Comparison of ENCODE assay signal across 8 cellular contexts in the genomic region with DNA sequence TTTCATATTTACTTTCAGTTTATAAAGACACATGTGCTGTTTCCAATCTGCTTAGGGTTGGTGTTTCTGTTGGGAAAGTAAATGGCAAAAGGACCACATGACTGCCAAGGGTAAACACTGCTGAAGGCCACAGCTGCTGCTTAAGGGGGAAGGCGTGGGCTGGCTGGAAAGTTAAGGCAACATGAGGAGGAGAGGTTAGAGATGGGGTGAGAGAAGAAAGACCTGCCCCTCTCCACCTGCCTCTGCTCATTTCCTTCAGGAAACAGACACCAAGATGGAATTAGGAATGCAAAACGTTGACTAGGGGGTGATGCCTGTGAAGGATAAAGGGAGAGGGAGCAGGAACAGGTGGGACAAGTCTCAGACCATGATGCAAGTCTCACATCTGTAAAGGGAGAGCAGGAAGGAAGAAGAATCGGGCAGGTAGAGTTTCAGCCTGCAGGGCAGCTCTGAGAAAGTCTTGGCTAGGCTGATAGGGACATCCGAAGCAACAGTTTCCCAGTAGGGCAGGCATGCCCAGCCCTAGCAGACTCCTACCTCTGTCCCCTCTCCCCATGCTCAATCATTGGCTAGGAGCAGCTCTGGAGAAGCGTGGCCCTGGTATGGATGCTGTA.
A peak's percentile ranks its signal among the peaks of the same experiment; 100 is the strongest.
DNase-seq lines count a peak whose midpoint lies in the region; ATAC-seq lines count a peak whose summit lies in the region.

No MANE protein-coding gene starts in this region.

- no peak overlapping the region for H2AFZ ChIP-seq in mesenchymal stem cell (ENCODE audit: low read depth, low read length)

- H3K9ac ChIP-seq in mesenchymal stem cell (ENCODE audit: low read length), result no peak overlapping the region

- H2BK120ac ChIP-seq in mesenchymal stem cell (ENCODE audit: low read depth, low read length), result peak overlapping the region; percentile 7

- H3K36me3 ChIP-seq in mesenchymal stem cell (ENCODE audit: control insufficient read depth in 1 of 2, insufficient read depth in 2 of 2, low read depth in 1 of 2, low read length in 2 of 2), result no peaks in the 10 kb centered on the region

- H3K14ac ChIP-seq in mesenchymal stem cell (ENCODE audit: low read length in 2 of 2), result peak overlapping the region in 1 of 2 experiments; percentile 94

- no peak overlapping the region for H2BK15ac ChIP-seq in mesenchymal stem cell (ENCODE audit: low read depth, poor library complexity, severe bottlenecking)

- H3K4ac ChIP-seq in mesenchymal stem cell (ENCODE audit: low read depth in 1 of 2, low read length in 2 of 2), result peak overlapping the region; percentile 3 to 92

- ATAC-seq in GM18511 (IDR thresholded peaks at IDR 0.05; ENCODE audit: unreplicated experiment) (peak; percentile 35), HG03442 (IDR thresholded peaks at IDR 0.05; ENCODE audit: unreplicated experiment) (peak; percentile 48), HG02840 (IDR thresholded peaks at IDR 0.05; ENCODE audit: low FRiP score, unreplicated experiment) (no peak)

- no peak overlapping the region for H3K4me2 ChIP-seq in mesenchymal stem cell (ENCODE audit: low read length, poor library complexity, severe bottlenecking)

- peak overlapping the region; percentile 89 to 93 for H3K18ac ChIP-seq in mesenchymal stem cell (ENCODE audit: low read depth in 1 of 2, low read length in 2 of 2)

- H3K27me3 ChIP-seq in mesenchymal stem cell (ENCODE audit: control insufficient read depth in 1 of 2, insufficient read depth in 1 of 2, low read length in 2 of 2), result no peaks in the 10 kb centered on the region

- H4K8ac ChIP-seq in mesenchymal stem cell (ENCODE audit: low read length), result peak overlapping the region; percentile 85

- peak; percentile 19 for DNase-seq in activated effector memory CD4-positive, alpha-beta T cell treated with Interleukin-2 at 50 U/mL for 16 hours
- peak; percentile 83 for DNase-seq in mesenchymal stem cell
- DNase-seq in amniotic stem cell (lab: John Stamatoyannopoulos, UW), result no peak
- DNase-seq in SKM-1 (lab: John Stamatoyannopoulos, UW; ENCODE audit: unreplicated experiment), result no peak
- no peak for DNase-seq in NCI-H82 (lab: John Stamatoyannopoulos, UW)

- H2BK5ac ChIP-seq in mesenchymal stem cell (ENCODE audit: low read depth, low read length, poor library complexity, severe bottlenecking), result no peak overlapping the region

- no peak overlapping the region for H3K23ac ChIP-seq in mesenchymal stem cell (ENCODE audit: low read length in 2 of 2)

- H2AK5ac ChIP-seq in mesenchymal stem cell (ENCODE audit: low read length, severe bottlenecking), result peak overlapping the region; percentile 71

- H3K4me3 ChIP-seq in mesenchymal stem cell (ENCODE audit: insufficient read depth in 1 of 2, low read depth in 1 of 2, low read length in 2 of 2), result no peak overlapping the region

- WGBS in mesenchymal stem cell, result 53% methylated on average over 3 of the region's 5 CpGs

- peak overlapping the region; percentile 88 for H3K27ac ChIP-seq in mesenchymal stem cell (ENCODE audit: low read length, poor library complexity, severe bottlenecking)

- H3K4me1 ChIP-seq in mesenchymal stem cell (ENCODE audit: control insufficient read depth, insufficient read depth, low read depth, low read length), result peaks cover 11% of the 10 kb centered on the region

- H3K9me3 ChIP-seq in mesenchymal stem cell (ENCODE audit: control insufficient read depth, low read length), result no peaks in the 10 kb centered on the region

- peak overlapping the region; percentile 95 to 99 for H2BK12ac ChIP-seq in mesenchymal stem cell (ENCODE audit: low read length in 2 of 2)

- H3K79me1 ChIP-seq in mesenchymal stem cell (replicated peaks; ENCODE audit: low read length, poor library complexity, severe bottlenecking), result no peaks in the 10 kb centered on the region

- peak overlapping the region; percentile 93 for H4K91ac ChIP-seq in mesenchymal stem cell (ENCODE audit: low read length)

Comparison
In these comparisons a context has a peak if more than half of its experiments do, and no peak if none do; other contexts are left out.
1. DNase-seq: peak in activated effector memory CD4-positive, alpha-beta T cell treated with Interleukin-2 at 50 U/mL for 16 hours (single experiment) and mesenchymal stem cell (single experiment); none in amniotic stem cell (single experiment), SKM-1 (single experiment) and NCI-H82 (single experiment).